ENCODE assay signal across 19 cellular contexts in the genomic region with DNA sequence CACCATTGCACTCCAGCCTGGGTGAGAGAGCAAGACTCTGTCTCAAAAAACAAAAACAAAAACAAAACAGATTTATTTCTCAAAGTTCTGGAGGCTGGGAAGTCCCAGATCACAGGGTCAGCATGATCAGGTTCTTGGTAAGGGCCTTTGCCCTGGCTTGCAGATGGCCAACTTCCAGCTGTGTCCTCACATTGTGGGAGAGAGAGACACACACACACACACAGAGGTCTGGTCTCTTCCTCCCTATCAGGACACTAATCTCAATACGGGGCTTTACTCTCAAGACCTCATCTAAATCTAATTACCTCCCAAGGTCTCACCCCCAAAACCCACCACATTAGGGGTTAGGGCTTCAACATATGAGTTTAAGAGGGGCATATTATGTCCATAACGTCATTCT.
"Had no signal": no experiment of that assay in that cellular context is flagged by ENCODE, and none has a peak within 500 bp of the region (broad histone marks: within the 10 kb centered on the region; RNA-seq: fewer than 3 reads in every experiment).

No MANE protein-coding gene starts in this region.

- H3K4me2 ChIP-seq: smooth muscle cell had no signal

- H3K4me3 ChIP-seq: dorsolateral prefrontal cortex, gastrocnemius medialis, lung, ovary, right atrium auricular region, smooth muscle cell, suprapubic skin, thyroid gland had no signal

- H3K27ac ChIP-seq: dorsolateral prefrontal cortex, gastrocnemius medialis, ovary, right atrium auricular region, suprapubic skin, thyroid gland had no signal

- ATAC-seq: gastrocnemius medialis; left cardiac atrium; left ventricle myocardium superior; naive thymus-derived CD8-positive, alpha-beta T cell had no signal

- H3K4me1 ChIP-seq: gastrocnemius medialis, right atrium auricular region, suprapubic skin, thyroid gland had no signal

- FAIRE-seq: kidney, urothelium cell line had no signal

- H3K36me3 ChIP-seq: gastrocnemius medialis, ovary, right atrium auricular region, suprapubic skin, thyroid gland had no signal

- H3K9me3 ChIP-seq: gastrocnemius medialis, ovary, right atrium auricular region, suprapubic skin, thyroid gland had no signal

- H3K27me3 ChIP-seq: dorsolateral prefrontal cortex, gastrocnemius medialis, ovary, right atrium auricular region, suprapubic skin, thyroid gland had no signal

- DNase-seq: cortex of kidney; dorsolateral prefrontal cortex; effector CD8-positive, alpha-beta T cell; gastrocnemius medialis; kidney; left cardiac atrium; left ventricle myocardium superior; mesendoderm; naive thymus-derived CD8-positive, alpha-beta T cell; nucleus accumbens; ovary; stimulated activated CD4-positive, alpha-beta T cell treated with anti-CD3 and anti-CD28 coated beads, Interleukin-2, amount 100 ng/mL, for 48 hours; stimulated activated naive CD4-positive, alpha-beta T cell treated with Interleukin-2 at 50 U/mL for 16 hours; thyroid gland had no signal
